ENCODE assay signal across 10 cellular contexts in the genomic region with DNA sequence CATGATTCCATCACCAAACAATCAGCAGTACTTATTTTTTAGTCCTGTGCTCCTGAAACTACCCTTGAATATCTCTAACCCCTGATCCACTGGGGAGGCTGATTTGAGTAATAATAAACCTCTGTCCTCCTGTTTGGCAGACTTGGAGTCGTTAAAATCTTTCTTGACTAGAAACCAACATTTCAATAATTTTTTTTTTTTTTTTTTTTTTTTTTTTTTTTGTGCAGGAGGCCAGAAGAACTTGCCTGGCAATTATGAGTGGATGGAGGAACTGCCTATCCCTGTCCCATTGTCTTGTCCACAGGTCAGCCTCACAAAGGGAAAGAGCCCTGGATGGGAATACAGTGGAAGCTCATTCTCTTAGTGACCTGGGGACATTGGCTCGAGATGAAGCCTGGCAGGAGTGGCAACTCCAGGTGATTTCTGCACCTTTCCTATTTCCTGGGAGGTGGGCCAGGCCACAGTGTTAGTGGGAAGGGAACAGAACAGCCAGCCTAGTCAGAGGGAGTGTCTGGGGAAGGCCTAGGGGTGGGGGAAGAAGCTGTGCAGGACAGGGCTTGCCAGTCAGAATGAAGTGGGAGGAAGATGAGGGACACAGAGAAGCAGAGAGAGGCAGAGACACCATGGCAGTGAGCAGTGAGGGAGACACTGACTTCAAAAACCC. TPM values are rescaled to one million over a fixed set of nuclear protein-coding genes. Genes with fewer than 3 reads are reported as not detected.
DNase-seq lines count a peak whose midpoint lies in the region; ATAC-seq, FAIRE-seq and TF ChIP-seq lines count a peak whose summit lies in the region.
"Not testable (repeated sequence)": the region's sequence is repeated elsewhere in the genome, so short reads cannot be mapped to it uniquely, and the experiment has no call there.
"Had no signal": no experiment of that assay in that cellular context is flagged by ENCODE, and none has a peak within 500 bp of the region (broad histone marks: within the 10 kb centered on the region; RNA-seq: fewer than 3 reads in every experiment).

No MANE protein-coding gene starts in this region.

- H4K20me1 ChIP-seq in GM23248 (ENCODE audit: insufficient read depth); HepG2 (ENCODE audit: insufficient read depth, low read length): not testable (repeated sequence)

- not testable (repeated sequence) for TF ChIP-seq CTCF in RWPE2 (IDR thresholded peaks at IDR 0.05; ENCODE audit: poor library complexity, severe bottlenecking); brain microvascular endothelial cell (IDR thresholded peaks at IDR 0.05; ENCODE audit: low read depth, low read length, missing control alignments); HepG2 (CRISPR knock-in tag; IDR thresholded peaks at IDR 0.05)

- not testable (repeated sequence) for TF ChIP-seq RAD21 in HepG2 (CRISPR knock-in tag; IDR thresholded peaks at IDR 0.05)

- H3K4me1 ChIP-seq in GM23248 (ENCODE audit: insufficient read depth): peaks cover 46% of the 10 kb centered on the region
- peaks cover 10% of the 10 kb centered on the region for H3K4me1 ChIP-seq in RWPE2 (ENCODE audit: insufficient read depth, poor library complexity, severe bottlenecking)
- H3K4me1 ChIP-seq in HepG2 (ENCODE audit: insufficient read depth, low read length): not testable (repeated sequence)

- peaks cover 38% of the 10 kb centered on the region for H3F3A ChIP-seq in GM23248 (ENCODE audit: insufficient read depth)

- not testable (repeated sequence) for ATAC-seq in RWPE2 (ENCODE audit: low read depth); HepG2

- POLR2A ChIA-PET in HepG2 (lab: Yijun Ruan, JAX): not testable (repeated sequence)

- H3K9ac ChIP-seq in GM23248: peak overlapping the region; percentile 45
- not testable (repeated sequence) for H3K9ac ChIP-seq in HepG2 (ENCODE audit: insufficient read depth, low read depth, low read length)

- H2AFZ ChIP-seq in GM23248; HepG2 (ENCODE audit: low read length): not testable (repeated sequence)

- H3K9me2 ChIP-seq in GM23248 (ENCODE audit: insufficient read depth): not testable (repeated sequence)

- in situ Hi-C loops in GM23248 (cut with MboI); brain microvascular endothelial cell (cut with HindIII; ENCODE audit: low pct_ligation_motif_present, low sequenced_read_pairs); HepG2 (cut with HindIII; ENCODE audit: extremely low pct_ligation_motif_present, low pct_unique_long_range_greater_than_20kb): not testable (repeated sequence)

- not testable (repeated sequence) for FAIRE-seq in HepG2 (lab: Jason Lieb, UNC)

- H3K4me3 ChIP-seq in GM23248; RWPE2 (ENCODE audit: severe bottlenecking); brain microvascular endothelial cell (ENCODE audit: low read depth, low read length); HepG2 (replicated peaks in 1 of 3; ENCODE audit: insufficient read depth in 1 of 3, low read depth in 2 of 3, low read length in 3 of 3): not testable (repeated sequence)

- H3K9me3 ChIP-seq in GM23248 (ENCODE audit: low read depth); RWPE2 (ENCODE audit: severe bottlenecking); HepG2 (ENCODE audit: low read length): not testable (repeated sequence)

- BruUV-seq in HepG2 (replicated peaks; lab: Mats Ljungman, UMichigan): not testable (repeated sequence)

- peak overlapping the region; percentile 47 for H3K4me2 ChIP-seq in GM23248 (ENCODE audit: unreplicated experiment)
- H3K4me2 ChIP-seq in HepG2 (ENCODE audit: low read depth, low read length): not testable (repeated sequence)

- CTCF ChIA-PET in HepG2 (lab: Yijun Ruan, JAX; ENCODE audit: low intra/inter-chr PET ratio, low total read pairs): not testable (repeated sequence)

- H3K79me2 ChIP-seq in GM23248 (ENCODE audit: insufficient read depth); HepG2 (ENCODE audit: insufficient read depth, low read length): not testable (repeated sequence)

- peak; percentile 61 for DNase-seq in COLO829 (ENCODE audit: low spot score)
- DNase-seq in GM23248; RWPE2 (ENCODE audit: low spot score); brain microvascular endothelial cell; epithelial cell of prostate (ENCODE audit: low read depth, low spot score): not testable (repeated sequence)
- DNase-seq in HPDE6-E6E7 (ENCODE audit: extremely low spot score): peak; percentile 59
- DNase-seq in HepG2 (ENCODE audit: low spot score): peak; percentile 20

- TF ChIP-seq EP300 in HepG2 (IDR thresholded peaks at IDR 0.05; ENCODE audit: low read depth in 2 of 2, low read length in 2 of 2); HepG2 (CRISPR knock-in tag; IDR thresholded peaks at IDR 0.05; ENCODE audit: borderline replicate concordance): not testable (repeated sequence)

- TF ChIP-seq POLR2A in HepG2 (IDR thresholded peaks at IDR 0.05; ENCODE audit: insufficient read depth in 1 of 2, low read depth in 2 of 2, low read length in 2 of 2): not testable (repeated sequence)

- 11 to 17% methylated on average over 2 of the region's 2 CpGs for WGBS in GM23248 (ENCODE audit: low coverage in 1 of 2, low lambda C conversion rate in 2 of 2, missing lambda C conversion rate in 2 of 2), 2 experiments
- 0% methylated on average over 2 of the region's 2 CpGs for WGBS in HepG2 (ENCODE audit: low lambda C conversion rate)

- H3K27me3 ChIP-seq in GM23248 (replicated peaks; ENCODE audit: insufficient read depth); RWPE2 (ENCODE audit: insufficient read depth, poor library complexity, severe bottlenecking); brain microvascular endothelial cell (replicated peaks); HepG2 (ENCODE audit: control insufficient read depth in 1 of 2, insufficient read depth in 2 of 2, low read length in 2 of 2): not testable (repeated sequence)

- H3K36me3 ChIP-seq in GM23248 (ENCODE audit: low read depth); RWPE2 (ENCODE audit: low read depth); brain microvascular endothelial cell (replicated peaks); HepG2 (replicated peaks in 1 of 2; ENCODE audit: control insufficient read depth in 1 of 2, insufficient read depth in 2 of 2, low read length in 2 of 2): not testable (repeated sequence)

- intact Hi-C loops in HepG2 (cut with micrococcal nuclease; ENCODE audit: unreplicated experiment): loop anchor here (10.0 kb wide), 1 partner anchor 67 kb away; no protein-coding TSS in a partner anchor

- H3K27ac ChIP-seq in GM23248 (peak overlapping the region; percentile 94), RWPE2 (ENCODE audit: poor library complexity, severe bottlenecking) (peak overlapping the region; percentile 85), brain microvascular endothelial cell (peak overlapping the region; percentile 47), epithelial cell of prostate (peak overlapping the region; percentile 83)
- H3K27ac ChIP-seq in HepG2 (ENCODE audit: extremely low read length, insufficient read depth, low read length): not testable (repeated sequence)

RNA-seq across cellular contexts. Expression of gene PSG8, which starts 3.7 kb away (rescaled TPM):
- total RNA-seq in GM23248 (2014; rRNA removed; shearing (Covaris generic)): not detected in 2 replicates
- 0.95 and 1.7 TPM in 2 replicates for polyA plus RNA-seq in GM23248 (2016; fragmentation: Nextera tagmentation; extraction: Ambion mirVana)
- not detected in 2 replicates for total RNA-seq in HepG2 (2016; rRNA removed; fragmentation: Illumina TruSeq; extraction: Trizol)
- total RNA-seq in HepG2 (2016; cell fraction: cytosol; rRNA removed; fragmentation: Illumina TruSeq; extraction: Trizol; ENCODE audit: low read depth): not detected in 2 replicates
- not detected in 2 replicates for total RNA-seq in HepG2 (2016; cell fraction: insoluble cytoplasmic fraction; rRNA removed; fragmentation: Illumina TruSeq; extraction: Trizol)
- total RNA-seq in HepG2 (2016; cell fraction: membrane; rRNA removed; fragmentation: Illumina TruSeq; extraction: Trizol): not detected in 2 replicates
- not detected in 2 replicates for total RNA-seq in HepG2 (2016; cell fraction: nucleus; rRNA removed; fragmentation: Illumina TruSeq; extraction: Trizol)
- polyA plus RNA-seq in HepG2 (2011; rRNA removed): not detected in 2 replicates
- not detected in 2 replicates for polyA plus RNA-seq in HepG2 (2011; cell fraction: cytosol; rRNA removed)
- polyA plus RNA-seq in HepG2 (2011; cell fraction: nucleus; rRNA removed): not detected in 2 replicates
- polyA plus RNA-seq in HepG2 (2012): not detected in 2 replicates
- not detected in 2 replicates for polyA plus RNA-seq in HepG2 (2016; cell fraction: cytosol; fragmentation: Illumina TruSeq; extraction: Trizol; ENCODE audit: low read depth)
- polyA plus RNA-seq in HepG2 (2016; cell fraction: insoluble cytoplasmic fraction; fragmentation: Illumina TruSeq; extraction: Trizol; ENCODE audit: low read depth): not detected in 2 replicates
- not detected in 2 replicates for polyA plus RNA-seq in HepG2 (2016; cell fraction: membrane; fragmentation: Illumina TruSeq; extraction: Trizol; ENCODE audit: low read depth)
- not detected in 2 replicates for polyA plus RNA-seq in HepG2 (2016; cell fraction: nucleus; fragmentation: Illumina TruSeq; extraction: Trizol; ENCODE audit: insufficient read depth, low read depth)
- polyA minus RNA-seq in HepG2 (2011; rRNA and poly(A)+ RNA removed; ENCODE audit: low replicate concordance): not detected in 2 replicates
- not detected in 2 replicates for polyA minus RNA-seq in HepG2 (2011; cell fraction: cytosol; rRNA and poly(A)+ RNA removed)
- not detected in 2 replicates for polyA minus RNA-seq in HepG2 (2011; cell fraction: nucleus; rRNA and poly(A)+ RNA removed)
- total RNA-seq: A673; CD4-positive, alpha-beta T cell had no signal

RNA-seq across cellular contexts. Expression of gene PSG3, which starts 21.5 kb away (rescaled TPM):
- not detected in 2 replicates for total RNA-seq in GM23248 (2014; rRNA removed; shearing (Covaris generic))
- polyA plus RNA-seq in GM23248 (2016; fragmentation: Nextera tagmentation; extraction: Ambion mirVana): 0.10 TPM in 1 of 2 replicates, not detected in the other
- not detected in 2 replicates for total RNA-seq in HepG2 (2016; rRNA removed; fragmentation: Illumina TruSeq; extraction: Trizol)
- total RNA-seq in HepG2 (2016; cell fraction: cytosol; rRNA removed; fragmentation: Illumina TruSeq; extraction: Trizol; ENCODE audit: low read depth): not detected in 2 replicates
- not detected in 2 replicates for total RNA-seq in HepG2 (2016; cell fraction: insoluble cytoplasmic fraction; rRNA removed; fragmentation: Illumina TruSeq; extraction: Trizol)
- not detected in 2 replicates for total RNA-seq in HepG2 (2016; cell fraction: membrane; rRNA removed; fragmentation: Illumina TruSeq; extraction: Trizol)
- total RNA-seq in HepG2 (2016; cell fraction: nucleus; rRNA removed; fragmentation: Illumina TruSeq; extraction: Trizol): not detected in 2 replicates
- 0.07 TPM in 1 of 2 replicates, not detected in the other for polyA plus RNA-seq in HepG2 (2011; rRNA removed)
- polyA plus RNA-seq in HepG2 (2011; cell fraction: cytosol; rRNA removed): not detected in 2 replicates
- polyA plus RNA-seq in HepG2 (2011; cell fraction: nucleus; rRNA removed): not detected in 2 replicates
- polyA plus RNA-seq in HepG2 (2012): not detected in 2 replicates
- polyA plus RNA-seq in HepG2 (2016; cell fraction: cytosol; fragmentation: Illumina TruSeq; extraction: Trizol; ENCODE audit: low read depth): not detected in 2 replicates
- polyA plus RNA-seq in HepG2 (2016; cell fraction: insoluble cytoplasmic fraction; fragmentation: Illumina TruSeq; extraction: Trizol; ENCODE audit: low read depth): not detected in 2 replicates
- not detected in 2 replicates for polyA plus RNA-seq in HepG2 (2016; cell fraction: membrane; fragmentation: Illumina TruSeq; extraction: Trizol; ENCODE audit: low read depth)
- polyA plus RNA-seq in HepG2 (2016; cell fraction: nucleus; fragmentation: Illumina TruSeq; extraction: Trizol; ENCODE audit: insufficient read depth, low read depth): not detected in 2 replicates
- polyA minus RNA-seq in HepG2 (2011; rRNA and poly(A)+ RNA removed; ENCODE audit: low replicate concordance): not detected in 2 replicates
- polyA minus RNA-seq in HepG2 (2011; cell fraction: cytosol; rRNA and poly(A)+ RNA removed): not detected in 2 replicates
- polyA minus RNA-seq in HepG2 (2011; cell fraction: nucleus; rRNA and poly(A)+ RNA removed): not detected in 2 replicates
- total RNA-seq: A673; CD4-positive, alpha-beta T cell; HT1080 had no signal
